ENCODE assay signal across 9 cellular contexts in genomic region chr7:2104716-2105115, GRCh38.
DNase-seq lines count a peak whose midpoint lies in the region; ATAC-seq and TF ChIP-seq lines count a peak whose summit lies in the region.
"Had no signal": no experiment of that assay in that cellular context is flagged by ENCODE, and none has a peak within 500 bp of the region (broad histone marks: within the 10 kb centered on the region; RNA-seq: fewer than 3 reads in every experiment).

No MANE protein-coding gene starts in this region.

- H3K27me3 Mint-ChIP-seq in endothelial cell (ENCODE audit: unreplicated experiment): peaks cover 19% of the 10 kb centered on the region
- H3K27me3 Mint-ChIP-seq: activated naive CD4-positive, alpha-beta T cell treated with anti-CD3 and anti-CD28 coated beads, Interleukin-2, amount 10 ng/mL, durations not matched to agents 7 days and 5 days had no signal

- no peaks in the 10 kb centered on the region for H3K9me3 Mint-ChIP-seq in endothelial cell (ENCODE audit: unreplicated experiment)
- H3K9me3 Mint-ChIP-seq: activated naive CD4-positive, alpha-beta T cell treated with anti-CD3 and anti-CD28 coated beads, Interleukin-2, amount 10 ng/mL, durations not matched to agents 7 days and 5 days had no signal

- peaks cover 81% of the 10 kb centered on the region for H3K4me1 ChIP-seq in OCI-LY1 (ENCODE audit: insufficient read depth, low read length, severe bottlenecking)
- peaks cover 0 to 32% (median 29%) of the 10 kb centered on the region in 4 donors for H3K4me1 ChIP-seq in sigmoid colon

- H3K27me3 ChIP-seq in OCI-LY1 (ENCODE audit: insufficient read depth, low read length) (no peaks in the 10 kb centered on the region), sigmoid colon (no peaks in the 10 kb centered on the region)

- peak; percentile 39 for DNase-seq in GM03348 (ENCODE audit: low spot score)
- no peak for DNase-seq in endothelial cell (ENCODE audit: low spot score)
- no peak for DNase-seq in sigmoid colon
- no peak for DNase-seq in activated CD4-positive, alpha-beta T cell treated with anti-CD3 and anti-CD28 coated beads, Interleukin-2, amount 50 U/mL, for 1 hour
- no peak for DNase-seq in foreskin melanocyte

- peaks cover 29% of the 10 kb centered on the region for H3K4me1 Mint-ChIP-seq in endothelial cell (ENCODE audit: unreplicated experiment)

- no peak for TF ChIP-seq POLR2A in sigmoid colon (IDR thresholded peaks at IDR 0.05)

- peak overlapping the region; percentile 5 for H3K27ac Mint-ChIP-seq in endothelial cell (ENCODE audit: unreplicated experiment)

- no peaks in the 10 kb centered on the region for H3K9me3 ChIP-seq in OCI-LY1 (ENCODE audit: low read length)
- H3K9me3 ChIP-seq in sigmoid colon: no peaks in the 10 kb centered on the region

- H3K4me3 ChIP-seq in OCI-LY1 (ENCODE audit: low read depth, low read length, poor library complexity, severe bottlenecking) (peak overlapping the region; percentile 23), sigmoid colon (no peak overlapping the region)

- H3K27ac ChIP-seq in OCI-LY1 (ENCODE audit: low read depth, low read length, poor library complexity, severe bottlenecking) (peak overlapping the region; percentile 89), sigmoid colon (peak overlapping the region; percentile 56 to 77 (median 72))

- 81 to 83% methylated on average over 14 of the region's 14 CpGs for WGBS in sigmoid colon, 2 donors

- H2AFZ ChIP-seq in OCI-LY1 (ENCODE audit: low read length): no peak overlapping the region

- H3K36me3 Mint-ChIP-seq in endothelial cell (ENCODE audit: low read depth, unreplicated experiment): peaks cover 13% of the 10 kb centered on the region
- H3K36me3 Mint-ChIP-seq: activated naive CD4-positive, alpha-beta T cell treated with anti-CD3 and anti-CD28 coated beads, Interleukin-2, amount 10 ng/mL, durations not matched to agents 7 days and 5 days had no signal

- no peaks in the 10 kb centered on the region for H4K20me1 ChIP-seq in OCI-LY1 (ENCODE audit: insufficient read depth, low read length)

- H3K9ac ChIP-seq in OCI-LY1 (ENCODE audit: low read length): peak overlapping the region; percentile 47; the same call in 1 of the 2 replicates

- intact Hi-C loops in sigmoid colon (cut with DNase I): loop anchor here (1.0 to 10.0 kb wide), 4 partner anchors 53 to 250 kb away; partner anchors contain the start of gene EIF3B

- H3K4me3 Mint-ChIP-seq in endothelial cell (ENCODE audit: unreplicated experiment): peak overlapping the region; percentile 31
- H3K4me3 Mint-ChIP-seq: activated naive CD4-positive, alpha-beta T cell treated with anti-CD3 and anti-CD28 coated beads, Interleukin-2, amount 10 ng/mL, durations not matched to agents 7 days and 5 days had no signal

- ATAC-seq in HG03025 (IDR thresholded peaks at IDR 0.05; ENCODE audit: low FRiP score, unreplicated experiment) (no peak), HG03354 (IDR thresholded peaks at IDR 0.05; ENCODE audit: poor library complexity, severe bottlenecking, unreplicated experiment) (no peak)

- H3K36me3 ChIP-seq in OCI-LY1 (ENCODE audit: insufficient read depth, low read length) (no peaks in the 10 kb centered on the region), sigmoid colon (no peaks in the 10 kb centered on the region)

- H3K4me2 ChIP-seq in OCI-LY1 (ENCODE audit: low read length): peak overlapping the region; percentile 50

- H3K9me2 ChIP-seq in OCI-LY1 (ENCODE audit: low read depth, low read length): no peaks in the 10 kb centered on the region

- H3F3A ChIP-seq in OCI-LY1 (ENCODE audit: insufficient read depth, low read length): no peaks in the 10 kb centered on the region

- H3K79me2 ChIP-seq in OCI-LY1 (ENCODE audit: insufficient read depth, low read length): no peaks in the 10 kb centered on the region

- no peak for TF ChIP-seq CTCF in OCI-LY1 (IDR thresholded peaks at IDR 0.05; ENCODE audit: low read length)
- TF ChIP-seq CTCF in endothelial cell (IDR thresholded peaks at IDR 0.05; ENCODE audit: unreplicated experiment): no peak
- TF ChIP-seq CTCF in sigmoid colon (IDR thresholded peaks at IDR 0.05): no peak

- TF ChIP-seq EP300 in sigmoid colon (IDR thresholded peaks at IDR 0.05): no peak
